8 cellular contexts compared by ENCODE assay signal in genomic region chr5:76303917-76304316, GRCh38.
DNase-seq lines count a peak whose midpoint lies in the region; ATAC-seq lines count a peak whose summit lies in the region.

No MANE protein-coding gene starts in this region.

- peaks cover 9% of the 10 kb centered on the region for H3K36me3 Mint-ChIP-seq in activated naive CD4-positive, alpha-beta T cell treated with anti-CD3 and anti-CD28 coated beads, Interleukin-2, amount 10 ng/mL, durations not matched to agents 7 days and 5 days
- peaks cover under 1% of the 10 kb centered on the region for H3K36me3 Mint-ChIP-seq in stimulated activated effector memory CD8-positive, alpha-beta T cell treated with anti-CD3 and anti-CD28 coated beads, Interleukin-12 subunit alpha, Interleukin-12 subunit beta, amount 100 ng/mL, for 72 hours

- no peaks in the 10 kb centered on the region for H3K27me3 Mint-ChIP-seq in activated naive CD4-positive, alpha-beta T cell treated with anti-CD3 and anti-CD28 coated beads, Interleukin-2, amount 10 ng/mL, durations not matched to agents 7 days and 5 days

- peak; percentile 30 for DNase-seq in activated naive CD4-positive, alpha-beta T cell treated with Interleukin-2 at 50 U/mL for 16 hours
- DNase-seq in activated naive CD4-positive, alpha-beta T cell treated with anti-CD3 and anti-CD28 coated beads, Interleukin-2, amount 50 U/mL, for 16 hours, result no peak
- peak; percentile 3 for DNase-seq in NCI-H146 treated with DMSO at 0.1 percent for 48 hours (lab: John Stamatoyannopoulos, UW; ENCODE audit: unreplicated experiment)
- DNase-seq in activated naive CD4-positive, alpha-beta T cell treated with anti-CD3 and anti-CD28 coated beads, Interleukin-2, amount 10 ng/mL, durations not matched to agents 7 days and 5 days, result peak; percentile 56
- DNase-seq in stimulated activated effector memory CD8-positive, alpha-beta T cell treated with anti-CD3 and anti-CD28 coated beads, Interleukin-12 subunit alpha, Interleukin-12 subunit beta, amount 100 ng/mL, for 72 hours (ENCODE audit: low spot score in 2 of 2), result no peak
- no peak for DNase-seq in ureter (ENCODE audit: low spot score)
- no peak for DNase-seq in hypothalamus (lab: John Stamatoyannopoulos, UW)
- DNase-seq in nucleus accumbens (lab: John Stamatoyannopoulos, UW), result no peak

- CTCF ChIA-PET in activated naive CD4-positive, alpha-beta T cell treated with anti-CD3 and anti-CD28 coated beads, Interleukin-2, amount 10 ng/mL, durations not matched to agents 7 days and 5 days (lab: Charles Lee), result no interaction called here

- no peak overlapping the region for H3K4me3 Mint-ChIP-seq in activated naive CD4-positive, alpha-beta T cell treated with anti-CD3 and anti-CD28 coated beads, Interleukin-2, amount 10 ng/mL, durations not matched to agents 7 days and 5 days
- H3K4me3 Mint-ChIP-seq in stimulated activated effector memory CD8-positive, alpha-beta T cell treated with anti-CD3 and anti-CD28 coated beads, Interleukin-12 subunit alpha, Interleukin-12 subunit beta, amount 100 ng/mL, for 72 hours, result peak overlapping the region; percentile 14

- peak; percentile 96 for ATAC-seq in stimulated activated effector memory CD8-positive, alpha-beta T cell treated with anti-CD3 and anti-CD28 coated beads, Interleukin-12 subunit alpha, Interleukin-12 subunit beta, amount 100 ng/mL, for 72 hours

- H3K27ac Mint-ChIP-seq in activated naive CD4-positive, alpha-beta T cell treated with anti-CD3 and anti-CD28 coated beads, Interleukin-2, amount 10 ng/mL, durations not matched to agents 7 days and 5 days, result no peak overlapping the region
- peak overlapping the region; percentile 20 for H3K27ac Mint-ChIP-seq in stimulated activated effector memory CD8-positive, alpha-beta T cell treated with anti-CD3 and anti-CD28 coated beads, Interleukin-12 subunit alpha, Interleukin-12 subunit beta, amount 100 ng/mL, for 72 hours

- H3K4me1 Mint-ChIP-seq in activated naive CD4-positive, alpha-beta T cell treated with anti-CD3 and anti-CD28 coated beads, Interleukin-2, amount 10 ng/mL, durations not matched to agents 7 days and 5 days, result peaks cover 42% of the 10 kb centered on the region
- peaks cover 34% of the 10 kb centered on the region for H3K4me1 Mint-ChIP-seq in stimulated activated effector memory CD8-positive, alpha-beta T cell treated with anti-CD3 and anti-CD28 coated beads, Interleukin-12 subunit alpha, Interleukin-12 subunit beta, amount 100 ng/mL, for 72 hours

- peaks cover 10% of the 10 kb centered on the region for H3K9me3 Mint-ChIP-seq in activated naive CD4-positive, alpha-beta T cell treated with anti-CD3 and anti-CD28 coated beads, Interleukin-2, amount 10 ng/mL, durations not matched to agents 7 days and 5 days
- no peaks in the 10 kb centered on the region for H3K9me3 Mint-ChIP-seq in stimulated activated effector memory CD8-positive, alpha-beta T cell treated with anti-CD3 and anti-CD28 coated beads, Interleukin-12 subunit alpha, Interleukin-12 subunit beta, amount 100 ng/mL, for 72 hours

Comparison
In these comparisons a context has a peak if more than half of its experiments do, and no peak if none do; other contexts are left out.
1. DNase-seq: peak in activated naive CD4-positive, alpha-beta T cell treated with Interleukin-2 at 50 U/mL for 16 hours (single experiment), NCI-H146 treated with DMSO at 0.1 percent for 48 hours (single experiment) and activated naive CD4-positive, alpha-beta T cell treated with anti-CD3 and anti-CD28 coated beads, Interleukin-2, amount 10 ng/mL, durations not matched to agents 7 days and 5 days (single experiment); none in activated naive CD4-positive, alpha-beta T cell treated with anti-CD3 and anti-CD28 coated beads, Interleukin-2, amount 50 U/mL, for 16 hours (single experiment), stimulated activated effector memory CD8-positive, alpha-beta T cell treated with anti-CD3 and anti-CD28 coated beads, Interleukin-12 subunit alpha, Interleukin-12 subunit beta, amount 100 ng/mL, for 72 hours (0 of 2), ureter (single experiment), hypothalamus (0 of 51) and nucleus accumbens (0 of 56).